8 cellular contexts compared by ENCODE assay signal in genomic region chr20:40497781-40498691, GRCh38.
DNase-seq lines count a peak whose midpoint lies in the region; ATAC-seq and TF ChIP-seq lines count a peak whose summit lies in the region.

No MANE protein-coding gene starts in this region.

- no peaks in the 10 kb centered on the region for H3K36me3 ChIP-seq in psoas muscle (ENCODE audit: insufficient read depth in 1 of 2, low read depth in 1 of 2)

- 76 to 77% (median 77%) methylated on average over 5 of the region's 5 CpGs for WGBS in psoas muscle, 3 donors

- H3K27me3 ChIP-seq in foreskin keratinocyte (no peaks in the 10 kb centered on the region), psoas muscle (ENCODE audit: insufficient read depth in 3 of 3, low read length in 2 of 3) (no peaks in the 10 kb centered on the region)

- no peak overlapping the region for H3K4me3 ChIP-seq in GM12865 (ENCODE audit: low read depth, low read length)
- H3K4me3 ChIP-seq in psoas muscle: no peak overlapping the region

- no peaks in the 10 kb centered on the region for H3K9me3 ChIP-seq in psoas muscle

- POLR2A ChIA-PET in RWPE1 (lab: Yijun Ruan, JAX; ENCODE audit: low non-redundant PET): interaction anchor here (0.6 kb wide), 1 partner anchor 38 kb away, joined by 7 read pairs; no protein-coding TSS in a partner anchor

- DNase-seq in GM12865 (ENCODE audit: low read depth) (peak; percentile 5), RWPE1 (ENCODE audit: low spot score) (peak; percentile 26), foreskin keratinocyte (no peak), psoas muscle (peak; percentile 60 to 73), NCI-H82 (lab: John Stamatoyannopoulos, UW) (no peak), islet precursor cell (no peak)
- DNase-seq in stimulated activated CD4-positive, alpha-beta T cell treated with anti-CD3 and anti-CD28 coated beads, Interleukin-2, amount 100 ng/mL, for 24 hours: no peak
- no peak for DNase-seq in stimulated activated CD4-positive, alpha-beta T cell treated with anti-CD3 and anti-CD28 coated beads, Interleukin-4, amount 100 ng/mL, for 24 hours

- ATAC-seq in foreskin keratinocyte: peak; percentile 15
- ATAC-seq in psoas muscle: peak in 3 of 4 donors; percentile 36 to 75 (median 45)

- peaks cover 19% of the 10 kb centered on the region for H3K4me1 ChIP-seq in foreskin keratinocyte
- no peaks in the 10 kb centered on the region for H3K4me1 ChIP-seq in psoas muscle

- TF ChIP-seq CTCF in GM12865 (IDR thresholded peaks at IDR 0.05; ENCODE audit: insufficient read depth, low read depth, low read length, missing control alignments) (no peak), RWPE1 (conservative IDR thresholded peaks at IDR 0.05; ENCODE audit: low read depth) (no peak), foreskin keratinocyte (conservative IDR thresholded peaks at IDR 0.05) (no peak), psoas muscle (IDR thresholded peaks at IDR 0.05) (no peak)

- CTCF ChIA-PET in RWPE1 (lab: Yijun Ruan, JAX): interaction anchor here (0.5 kb wide), 1 partner anchor 135 kb away, joined by 6 read pairs; no protein-coding TSS in a partner anchor

- intact Hi-C loops in psoas muscle (cut with DNase I): no loop called here

- H3K27ac ChIP-seq in RWPE1 (no peak overlapping the region), foreskin keratinocyte (no peak overlapping the region), psoas muscle (no peak overlapping the region)

Comparison
In these comparisons a context has a peak if more than half of its experiments do, and no peak if none do; other contexts are left out.
1. DNase-seq: peak in GM12865 (single experiment), RWPE1 (single experiment) and psoas muscle (2 of 2); none in foreskin keratinocyte (0 of 2), stimulated activated CD4-positive, alpha-beta T cell treated with anti-CD3 and anti-CD28 coated beads, Interleukin-2, amount 100 ng/mL, for 24 hours (0 of 2), NCI-H82 (single experiment), stimulated activated CD4-positive, alpha-beta T cell treated with anti-CD3 and anti-CD28 coated beads, Interleukin-4, amount 100 ng/mL, for 24 hours (single experiment) and islet precursor cell (single experiment).